ENCODE assay signal across 1 cellular context in the genomic region with DNA sequence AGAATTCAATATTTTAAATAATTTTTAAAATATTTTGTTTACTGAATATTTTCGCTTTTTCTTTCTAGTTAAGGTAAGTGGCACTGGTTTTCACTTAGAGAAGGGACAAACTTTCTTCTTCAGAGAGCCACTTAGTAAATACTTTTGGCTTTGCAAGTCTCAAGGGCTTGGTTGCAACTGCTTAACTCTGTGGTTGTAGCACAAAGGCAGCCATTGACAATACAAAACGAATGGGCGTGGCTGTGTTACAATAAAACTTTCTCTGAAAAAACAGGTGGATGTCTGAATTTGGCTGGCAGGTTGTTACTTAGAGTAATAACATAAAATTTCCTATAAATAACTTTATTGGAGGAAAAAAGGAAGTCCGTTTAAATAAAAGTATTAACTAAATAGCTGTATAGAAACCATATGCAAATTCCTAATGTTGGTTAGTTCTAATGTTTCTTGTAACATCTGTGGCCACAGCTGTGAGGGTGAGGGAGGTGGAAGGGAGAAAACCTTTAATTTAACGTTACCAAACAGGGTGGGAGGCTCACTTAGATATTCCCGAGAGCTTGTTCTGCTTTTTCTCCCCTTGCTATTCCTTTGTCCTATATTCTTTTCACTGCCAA.
TF ChIP-seq lines count a peak whose summit lies in the region.

No MANE protein-coding gene starts in this region.

TF ChIP-seq in GM23338, 12 proteins besides CTCF, POLR2A, EP300 and RAD21:
- TF ChIP-seq ZNF462 (CRISPR knock-in tag; IDR thresholded peaks at IDR 0.05) = no peak
- no peak for TF ChIP-seq ETS1 (IDR thresholded peaks at IDR 0.05)
- TF ChIP-seq NANOG (IDR thresholded peaks at IDR 0.05; ENCODE audit: borderline replicate concordance) = no peak
- TF ChIP-seq POLR2AphosphoS5 (IDR thresholded peaks at IDR 0.05; ENCODE audit: low read depth) = no peak
- no peak for TF ChIP-seq EZH2 (IDR thresholded peaks at IDR 0.05; ENCODE audit: low read depth, unreplicated experiment)
- TF ChIP-seq CREB1 (CRISPR knock-in tag; IDR thresholded peaks at IDR 0.05; ENCODE audit: low read depth) = no peak
- no peak for TF ChIP-seq ZNF114 (CRISPR knock-in tag; IDR thresholded peaks at IDR 0.05)
- no peak for TF ChIP-seq STAT1 (IDR thresholded peaks at IDR 0.05; ENCODE audit: unreplicated experiment)
- TF ChIP-seq EZH2phosphoT487 (IDR thresholded peaks at IDR 0.05; ENCODE audit: unreplicated experiment) = no peak
- TF ChIP-seq REST (IDR thresholded peaks at IDR 0.05; ENCODE audit: unreplicated experiment) = no peak
- TF ChIP-seq ZNF331 (CRISPR knock-in tag; IDR thresholded peaks at IDR 0.05; ENCODE audit: low read depth) = no peak
- TF ChIP-seq JUNB (IDR thresholded peaks at IDR 0.05; ENCODE audit: unreplicated experiment) = no peak
